Comparison of ENCODE assay signal across 8 cellular contexts in genomic region chr7:92685146-92686042, GRCh38.
DNase-seq lines count a peak whose midpoint lies in the region; ATAC-seq and TF ChIP-seq lines count a peak whose summit lies in the region.

No MANE protein-coding gene starts in this region.

- no TSS peak for BruUV-seq in Calu3 (replicated peaks; lab: Mats Ljungman, UMichigan)

- H3K27me3 ChIP-seq in sigmoid colon, result no peaks in the 10 kb centered on the region

- intact Hi-C loops in Calu3 (cut with micrococcal nuclease; ENCODE audit: unreplicated experiment), result no loop called here
- intact Hi-C loops in sigmoid colon (cut with DNase I), result no loop called here

- H3K27ac Mint-ChIP-seq in Calu3 (ENCODE audit: unreplicated experiment), result peak overlapping the region; percentile 44

- TF ChIP-seq CTCF in Calu3 (IDR thresholded peaks at IDR 0.05; ENCODE audit: unreplicated experiment) (no peak), omental fat pad (IDR thresholded peaks at IDR 0.05) (no peak), sigmoid colon (IDR thresholded peaks at IDR 0.05) (no peak)

- DNase-seq in Calu3 (no peak), GDM1 (lab: John Stamatoyannopoulos, UW) (no peak), omental fat pad (ENCODE audit: low spot score) (no peak), GOT3 (lab: John Stamatoyannopoulos, UW) (no peak), sigmoid colon (no peak)
- peak; percentile 18 to 56 for DNase-seq in activated CD4-positive, alpha-beta T cell treated with anti-CD3 and anti-CD28 coated beads, Interleukin-2, amount 50 U/mL, for 24 hours (ENCODE audit: low read depth in 1 of 2, low spot score in 1 of 2)
- peak; percentile 40 for DNase-seq in activated naive CD8-positive, alpha-beta T cell treated with anti-CD3 and anti-CD28 coated beads, Interleukin-2, amount 50 U/mL, for 16 hours (ENCODE audit: low read depth, low spot score)
- DNase-seq in stimulated activated CD4-positive, alpha-beta T cell treated with anti-CD3 and anti-CD28 coated beads, Interleukin-2, amount 100 ng/mL, for 4 hours (ENCODE audit: low read depth), result peak; percentile 48

- H3K9me3 ChIP-seq in sigmoid colon, result no peaks in the 10 kb centered on the region

- H3K9me3 Mint-ChIP-seq in Calu3 (ENCODE audit: low read depth, unreplicated experiment), result no peaks in the 10 kb centered on the region

- CTCF ChIA-PET in Calu3 (lab: Charles Lee), result no interaction called here

- H3K4me3 Mint-ChIP-seq in Calu3 (ENCODE audit: low read depth, unreplicated experiment), result no peak overlapping the region

- peaks cover 14% of the 10 kb centered on the region for H3K36me3 Mint-ChIP-seq in Calu3 (ENCODE audit: insufficient read depth, unreplicated experiment)

- ATAC-seq in omental fat pad (ENCODE audit: low FRiP score), result no peak

- peaks cover 0 to 25% (median 20%) of the 10 kb centered on the region in 4 donors for H3K4me1 ChIP-seq in sigmoid colon

- H3K4me1 Mint-ChIP-seq in Calu3 (ENCODE audit: low read depth, unreplicated experiment), result peaks cover 44% of the 10 kb centered on the region

- H3K27ac ChIP-seq in sigmoid colon, result no peak overlapping the region

- H3K4me3 ChIP-seq in sigmoid colon, result no peak overlapping the region

- no peaks in the 10 kb centered on the region for H3K27me3 Mint-ChIP-seq in Calu3 (ENCODE audit: unreplicated experiment)

- WGBS in sigmoid colon, 2 donors, result 79 to 87% methylated on average over 6 of the region's 6 CpGs

- TF ChIP-seq POLR2A in sigmoid colon (IDR thresholded peaks at IDR 0.05), result no peak

- no peak for TF ChIP-seq EP300 in sigmoid colon (IDR thresholded peaks at IDR 0.05)

- H3K36me3 ChIP-seq in sigmoid colon, result no peaks in the 10 kb centered on the region

Comparison
In these comparisons a context has a peak if more than half of its experiments do, and no peak if none do; other contexts are left out.
1. DNase-seq: peak in activated CD4-positive, alpha-beta T cell treated with anti-CD3 and anti-CD28 coated beads, Interleukin-2, amount 50 U/mL, for 24 hours (2 of 2), activated naive CD8-positive, alpha-beta T cell treated with anti-CD3 and anti-CD28 coated beads, Interleukin-2, amount 50 U/mL, for 16 hours (single experiment) and stimulated activated CD4-positive, alpha-beta T cell treated with anti-CD3 and anti-CD28 coated beads, Interleukin-2, amount 100 ng/mL, for 4 hours (single experiment); none in Calu3 (single experiment), GDM1 (single experiment), omental fat pad (single experiment), GOT3 (single experiment) and sigmoid colon (single experiment).